1 cellular context compared by ENCODE assay signal in genomic region chr1:6801199-6801598, GRCh38.
TF ChIP-seq lines count a peak whose summit lies in the region.

No MANE protein-coding gene starts in this region.

TF ChIP-seq in A549, 52 proteins besides CTCF, POLR2A, EP300 and RAD21 (continued from another document):
- TF ChIP-seq EHF (CRISPR knock-in tag; IDR thresholded peaks at IDR 0.05) (no peak), HOXB5 (CRISPR knock-in tag; IDR thresholded peaks at IDR 0.05) (no peak)
